Comparison of ENCODE assay signal across 8 cellular contexts in genomic region chr1:58546520-58547308, GRCh38. TPM values are rescaled to one million over a fixed set of nuclear protein-coding genes. Genes with fewer than 3 reads are reported as not detected.
DNase-seq lines count a peak whose midpoint lies in the region; ATAC-seq, FAIRE-seq and TF ChIP-seq lines count a peak whose summit lies in the region.

Gene OMA1 (minus strand): TSS chr1:58546726. CDS start chr1:58539294, 7,432 bp downstream.

- H3K4me1 ChIP-seq in Caco-2 (no peaks in the 10 kb centered on the region), endocrine pancreas (ENCODE audit: control insufficient read depth, insufficient read depth, low read length) (peaks cover under 1% of the 10 kb centered on the region)

- H3K27me3 ChIP-seq in Caco-2 (replicated peaks; ENCODE audit: control insufficient read depth, insufficient read depth, low read length) (no peaks in the 10 kb centered on the region), endocrine pancreas (ENCODE audit: control insufficient read depth, insufficient read depth, low read length) (no peaks in the 10 kb centered on the region)

- ATAC-seq in GM21360 (IDR thresholded peaks at IDR 0.05; ENCODE audit: unreplicated experiment), result peak; percentile 94
- ATAC-seq in activated CD8-positive, alpha-beta memory T cell treated with anti-CD3 and anti-CD28 coated beads, Interleukin-2, amount 10 ng/mL, durations not matched to agents 7 days and 5 days, result peak; percentile 97

- peak within 1 kb of the TSS; percentile 81 for H3K27ac Mint-ChIP-seq in Caco-2 (ENCODE audit: unreplicated experiment)
- peak within 1 kb of the TSS; percentile 92 for H3K27ac Mint-ChIP-seq in activated CD8-positive, alpha-beta memory T cell treated with anti-CD3 and anti-CD28 coated beads, Interleukin-2, amount 10 ng/mL, durations not matched to agents 7 days and 5 days

- no peaks in the 10 kb centered on the region for H3K9me3 ChIP-seq in Caco-2
- no peaks in the 10 kb centered on the region for H3K9me3 ChIP-seq in endocrine pancreas (ENCODE audit: control insufficient read depth, low read length)

- peaks cover 18% of the 10 kb centered on the region for H3K4me1 Mint-ChIP-seq in Caco-2 (ENCODE audit: low read depth, unreplicated experiment)
- peaks cover 24% of the 10 kb centered on the region for H3K4me1 Mint-ChIP-seq in activated CD8-positive, alpha-beta memory T cell treated with anti-CD3 and anti-CD28 coated beads, Interleukin-2, amount 10 ng/mL, durations not matched to agents 7 days and 5 days

- no peaks in the 10 kb centered on the region for H3K36me3 ChIP-seq in Caco-2 (ENCODE audit: control insufficient read depth, insufficient read depth, low read length)
- H3K36me3 ChIP-seq in endocrine pancreas (ENCODE audit: control insufficient read depth, insufficient read depth, low read length), result no peaks in the 10 kb centered on the region

- H3K27me3 Mint-ChIP-seq in Caco-2 (ENCODE audit: insufficient read depth, unreplicated experiment), result no peaks in the 10 kb centered on the region
- H3K27me3 Mint-ChIP-seq in activated CD8-positive, alpha-beta memory T cell treated with anti-CD3 and anti-CD28 coated beads, Interleukin-2, amount 10 ng/mL, durations not matched to agents 7 days and 5 days, result peaks cover 5% of the 10 kb centered on the region

- H3K4me3 ChIP-seq in Caco-2 (ENCODE audit: low read depth, low read length), result peak within 1 kb of the TSS; percentile 51
- peak within 1 kb of the TSS; percentile 97 for H3K4me3 ChIP-seq in endocrine pancreas (ENCODE audit: control insufficient read depth, insufficient read depth, low read length)

- H3K4me3 Mint-ChIP-seq in Caco-2 (ENCODE audit: unreplicated experiment), result peak within 1 kb of the TSS; percentile 78
- peak within 1 kb of the TSS; percentile 93 for H3K4me3 Mint-ChIP-seq in activated CD8-positive, alpha-beta memory T cell treated with anti-CD3 and anti-CD28 coated beads, Interleukin-2, amount 10 ng/mL, durations not matched to agents 7 days and 5 days

- intact Hi-C loops in Caco-2 (cut with micrococcal nuclease; ENCODE audit: unreplicated experiment), result loop anchor here (1.0 to 2.0 kb wide), 5 partner anchors 30 to 534 kb away; partner anchors contain the start of gene TACSTD2

- H3K9me3 Mint-ChIP-seq in Caco-2 (ENCODE audit: unreplicated experiment), result no peaks in the 10 kb centered on the region
- no peaks in the 10 kb centered on the region for H3K9me3 Mint-ChIP-seq in activated CD8-positive, alpha-beta memory T cell treated with anti-CD3 and anti-CD28 coated beads, Interleukin-2, amount 10 ng/mL, durations not matched to agents 7 days and 5 days (ENCODE audit: low read depth)

- CTCF ChIA-PET in Caco-2 (lab: Charles Lee), result interaction anchor here (0.6 to 0.8 kb wide), 3 partner anchors 105 to 481 kb away, joined by 4 to 6 read pairs (median 6); no protein-coding TSS in a partner anchor
- CTCF ChIA-PET in activated CD8-positive, alpha-beta memory T cell treated with anti-CD3 and anti-CD28 coated beads, Interleukin-2, amount 10 ng/mL, durations not matched to agents 7 days and 5 days (lab: Charles Lee), result interaction anchor here (0.6 to 3.9 kb wide), 17 partner anchors 9 to 1714 kb away, joined by 3 to 55 read pairs (median 3); partner anchors contain the start of gene MYSM1

- peak; percentile 75 to 88 for TF ChIP-seq CTCF in Caco-2 (IDR thresholded peaks at IDR 0.05; ENCODE audit: insufficient read depth in 1 of 2, low read depth in 1 of 2, low read length in 1 of 2, severe bottlenecking in 1 of 2, unreplicated experiment in 1 of 2)

- H3K36me3 Mint-ChIP-seq in Caco-2 (ENCODE audit: insufficient read depth, unreplicated experiment), result peaks cover 6% of the 10 kb centered on the region
- peaks cover 2% of the 10 kb centered on the region for H3K36me3 Mint-ChIP-seq in activated CD8-positive, alpha-beta memory T cell treated with anti-CD3 and anti-CD28 coated beads, Interleukin-2, amount 10 ng/mL, durations not matched to agents 7 days and 5 days

- peak within 1 kb of the TSS; percentile 57 for H3K9ac ChIP-seq in endocrine pancreas (ENCODE audit: control insufficient read depth, insufficient read depth, low read length)

- POLR2A ChIA-PET in Caco-2 (lab: Charles Lee), result interaction anchor here (0.5 to 0.6 kb wide), 2 partner anchors 31 to 999 kb away, joined by 3 to 4 read pairs; partner anchors contain the start of gene TACSTD2

- BruUV-seq in Caco-2 (replicated peaks; lab: Mats Ljungman, UMichigan), result no TSS peak

- DNase-seq in Caco-2 (peak; percentile 95 to 96), HTR-8/SVneo (ENCODE audit: insufficient read length, low spot score) (peak; percentile 87), NOMO-1 treated with dmso at 0.1 percent for 144 hours (lab: John Stamatoyannopoulos, UW; ENCODE audit: unreplicated experiment) (peak; percentile 98), mesenteric fat pad (ENCODE audit: low spot score) (peak; percentile 99)
- DNase-seq in activated CD8-positive, alpha-beta memory T cell treated with anti-CD3 and anti-CD28 coated beads, Interleukin-2, amount 10 ng/mL, durations not matched to agents 7 days and 5 days, result peak; percentile 98
- DNase-seq in stimulated activated CD8-positive, alpha-beta memory T cell treated with anti-CD3 and anti-CD28 coated beads, Interleukin-15, amount 100 ng/mL, for 4 hours (ENCODE audit: low read depth in 2 of 2), result peak; percentile 96 to 97

- FAIRE-seq in HTR-8/SVneo (lab: Jason Lieb, UNC), result peak; percentile 90

RNA-seq across cellular contexts. Expression of gene OMA1, which starts in this region (rescaled TPM):
- 6.9 and 8.1 TPM in 2 replicates for total RNA-seq in Caco-2 (2022)
- total RNA-seq in activated CD8-positive, alpha-beta memory T cell treated with anti-CD3 and anti-CD28 coated beads, Interleukin-2, amount 10 ng/mL, durations not matched to agents 7 days and 5 days, result 10 to 100 TPM; 24.9 to 26.0 TPM
- 13.5 TPM for total RNA-seq in mesenteric fat pad

Comparison
In these comparisons a context has a peak if more than half of its experiments do, and no peak if none do; other contexts are left out.
1. Peak in every context shown above with its lines: DNase-seq, ATAC-seq and H3K4me3 ChIP-seq.